Comparison of ENCODE assay signal across 7 cellular contexts in the genomic region with DNA sequence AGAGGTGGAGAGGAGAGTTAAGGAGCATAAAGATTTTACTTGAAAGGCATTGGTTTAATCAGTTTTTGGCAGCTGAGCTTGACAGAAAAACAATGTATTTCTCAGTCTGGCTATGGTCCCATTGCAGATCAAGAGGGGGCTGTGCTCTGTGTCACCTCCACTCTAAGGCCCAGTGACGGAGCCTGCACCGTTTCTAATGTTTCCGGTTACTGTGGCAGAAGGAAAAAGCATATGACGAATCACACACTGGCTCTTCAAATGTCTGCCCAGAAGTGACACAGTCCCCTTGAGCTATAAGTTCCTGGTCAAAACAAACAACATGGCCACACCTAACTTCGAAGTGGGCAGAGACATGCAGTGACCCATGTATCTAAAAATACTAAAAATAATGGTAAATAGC.
"Had no signal": no experiment of that assay in that cellular context is flagged by ENCODE, and none has a peak within 500 bp of the region (broad histone marks: within the 10 kb centered on the region; RNA-seq: fewer than 3 reads in every experiment).

No MANE protein-coding gene starts in this region.

- H3K27ac ChIP-seq: HL-60 had no signal

- FAIRE-seq: H1, H54, HepG2 had no signal

- H3K4me3 ChIP-seq: GM23338 had no signal

- DNase-seq: H9, HCEC 1CT had no signal

- H2AFZ ChIP-seq: GM23338 had no signal

- H3K4me2 ChIP-seq: GM23338 had no signal

- ATAC-seq: GM23338, HepG2 had no signal
